In the genomic region with DNA sequence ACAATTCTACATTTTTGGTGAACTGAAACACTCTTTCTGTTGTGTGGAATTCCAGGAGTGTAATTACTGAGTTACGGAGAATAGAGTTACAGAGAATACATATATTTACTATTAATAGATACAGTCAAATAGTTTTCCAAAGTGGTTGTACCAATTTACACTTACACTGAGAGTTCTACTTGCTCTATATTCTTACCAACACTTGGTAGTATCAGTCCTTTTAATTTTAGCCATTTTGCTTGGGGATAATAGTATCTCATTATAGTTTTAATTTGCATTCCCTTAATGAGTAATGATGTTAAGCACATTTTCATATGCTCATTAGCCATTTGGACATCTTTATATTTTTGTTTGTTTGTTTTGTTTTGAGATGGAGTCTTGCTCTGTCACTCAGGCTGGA, we compare ENCODE assay signal across 39 cellular contexts.
"Had no signal": no experiment of that assay in that cellular context is flagged by ENCODE, and none has a peak within 500 bp of the region (broad histone marks: within the 10 kb centered on the region; RNA-seq: fewer than 3 reads in every experiment).

No MANE protein-coding gene starts in this region.

- H3K4me1 ChIP-seq: adrenal gland, ascending aorta, body of pancreas, breast epithelium had no signal

- H3K9me3 Mint-ChIP-seq: activated naive CD4-positive, alpha-beta T cell treated with anti-CD3 and anti-CD28 coated beads for 36 hours; activated naive CD4-positive, alpha-beta T cell treated with anti-CD3 and anti-CD28 coated beads, Interleukin-2, amount 10 ng/mL, durations not matched to agents 7 days and 5 days; activated naive CD4-positive, alpha-beta T cell treated with anti-CD3 and anti-CD28 coated beads, Interleukin-2, amount 50 U/mL, for 24 hours; activated naive CD4-positive, alpha-beta T cell treated with anti-CD3 and anti-CD28 coated beads, Interleukin-2, amount 50 U/mL, for 72 hours; activated naive CD8-positive, alpha-beta T cell treated with anti-CD3 and anti-CD28 coated beads for 36 hours; activated naive CD8-positive, alpha-beta T cell treated with anti-CD3 and anti-CD28 coated beads, Interleukin-2, amount 10 ng/mL, durations not matched to agents 7 days and 5 days; activated naive CD8-positive, alpha-beta T cell treated with anti-CD3 and anti-CD28 coated beads, Interleukin-2, amount 50 U/mL, for 24 hours; activated T-cell treated with anti-CD3 and anti-CD28 coated beads, Interleukin-2, amount 50 U/mL, for 24 hours; activated T-cell treated with anti-CD3 and anti-CD28 coated beads, Interleukin-2, amount 50 U/mL, for 4 hours; activated T-helper 1 cell treated with anti-CD3 and anti-CD28 coated beads, Interleukin-12 subunit alpha, Interleukin-12 subunit beta, Interleukin-2, Interleukin-4 antibody, amounts not matched to agents 30 ng/mL and 10 ng/mL and 1 ng/mL, durations not matched to agents 14 hours and 24 hours and 36 hours; activated T-helper 17 cell treated with anti-CD3 and anti-CD28 coated beads, Interleukin-2, amount 50 U/mL, for 72 hours; activated T-helper 2 cell treated with anti-CD3 and anti-CD28 coated beads, Interferon-gamma antibody, Interleukin-2, Interleukin-4, amounts not matched to agents 10 μg/mL and 5 μg/mL and 100 μg/mL, durations not matched to agents 14 hours and 24 hours and 36 hours; central memory CD8-positive, alpha-beta T cell had no signal

- H3K4me1 Mint-ChIP-seq: activated naive CD4-positive, alpha-beta T cell treated with anti-CD3 and anti-CD28 coated beads, Interleukin-2, amount 10 ng/mL, durations not matched to agents 7 days and 5 days; activated naive CD4-positive, alpha-beta T cell treated with anti-CD3 and anti-CD28 coated beads, Interleukin-2, amount 50 U/mL, for 24 hours; activated naive CD8-positive, alpha-beta T cell treated with anti-CD3 and anti-CD28 coated beads for 36 hours; activated naive CD8-positive, alpha-beta T cell treated with anti-CD3 and anti-CD28 coated beads, Interleukin-2, amount 10 ng/mL, durations not matched to agents 7 days and 5 days; activated naive CD8-positive, alpha-beta T cell treated with anti-CD3 and anti-CD28 coated beads, Interleukin-2, amount 50 U/mL, for 24 hours; activated T-helper 17 cell treated with anti-CD3 and anti-CD28 coated beads, Interleukin-2, amount 50 U/mL, for 72 hours; brain; central memory CD8-positive, alpha-beta T cell had no signal

- H3K9me3 ChIP-seq: adrenal gland, ascending aorta, body of pancreas, breast epithelium had no signal

- H3K4me3 Mint-ChIP-seq: activated naive CD4-positive, alpha-beta T cell treated with anti-CD3 and anti-CD28 coated beads for 36 hours; activated naive CD4-positive, alpha-beta T cell treated with anti-CD3 and anti-CD28 coated beads, Interleukin-2, amount 10 ng/mL, durations not matched to agents 7 days and 5 days; activated naive CD4-positive, alpha-beta T cell treated with anti-CD3 and anti-CD28 coated beads, Interleukin-2, amount 50 U/mL, for 24 hours; activated naive CD8-positive, alpha-beta T cell; activated naive CD8-positive, alpha-beta T cell treated with anti-CD3 and anti-CD28 coated beads for 36 hours; activated naive CD8-positive, alpha-beta T cell treated with anti-CD3 and anti-CD28 coated beads, Interleukin-2, amount 10 ng/mL, durations not matched to agents 7 days and 5 days; activated naive CD8-positive, alpha-beta T cell treated with anti-CD3 and anti-CD28 coated beads, Interleukin-2, amount 50 U/mL, for 24 hours; activated T-cell treated with anti-CD3 and anti-CD28 coated beads, Interleukin-2, amount 50 U/mL, for 24 hours; activated T-cell treated with anti-CD3 and anti-CD28 coated beads, Interleukin-2, amount 50 U/mL, for 4 hours; activated T-helper 1 cell treated with anti-CD3 and anti-CD28 coated beads, Interleukin-12 subunit alpha, Interleukin-12 subunit beta, Interleukin-2, Interleukin-4 antibody, amounts not matched to agents 30 ng/mL and 10 ng/mL and 1 ng/mL, durations not matched to agents 14 hours and 24 hours and 36 hours; activated T-helper 17 cell treated with anti-CD3 and anti-CD28 coated beads, Interleukin-2, amount 50 U/mL, for 72 hours; brain; central memory CD8-positive, alpha-beta T cell had no signal

- DNase-seq: activated effector memory CD4-positive, alpha-beta T cell treated with anti-CD3 and anti-CD28 coated beads, Interleukin-2, amount 50 U/mL, for 16 hours; activated effector memory CD4-positive, alpha-beta T cell treated with Interleukin-2 at 50 U/mL for 16 hours; activated gamma-delta T cell; activated gamma-delta T cell treated with Interleukin-2 at 50 U/mL for 16 hours; activated naive CD4-positive, alpha-beta T cell; activated naive CD4-positive, alpha-beta T cell treated with anti-CD3 and anti-CD28 coated beads for 36 hours; activated naive CD4-positive, alpha-beta T cell treated with anti-CD3 and anti-CD28 coated beads, Interleukin-2, amount 10 ng/mL, durations not matched to agents 7 days and 5 days; activated naive CD4-positive, alpha-beta T cell treated with anti-CD3 and anti-CD28 coated beads, Interleukin-2, amount 50 U/mL, for 16 hours; activated naive CD4-positive, alpha-beta T cell treated with Interleukin-2 at 50 U/mL for 16 hours; activated naive CD8-positive, alpha-beta T cell treated with anti-CD3 and anti-CD28 coated beads for 36 hours; activated naive CD8-positive, alpha-beta T cell treated with anti-CD3 and anti-CD28 coated beads, Interleukin-2, amount 10 ng/mL, durations not matched to agents 7 days and 5 days; activated naive CD8-positive, alpha-beta T cell treated with anti-CD3 and anti-CD28 coated beads, Interleukin-2, amount 50 U/mL, for 24 hours; activated T-cell treated with anti-CD3 and anti-CD28 coated beads, Interleukin-2, amount 50 U/mL, for 1 hour; activated T-cell treated with anti-CD3 and anti-CD28 coated beads, Interleukin-2, amount 50 U/mL, for 24 hours; activated T-cell treated with anti-CD3 and anti-CD28 coated beads, Interleukin-2, amount 50 U/mL, for 4 hours; activated T-cell treated with anti-CD3 and anti-CD28 coated beads, Interleukin-2, amount 50 U/mL, for 48 hours; adrenal gland; amniotic stem cell; amygdala; anterior cingulate cortex; aorta; body of pancreas; brain microvascular endothelial cell; caudate nucleus; central memory CD4-positive, alpha-beta T cell; cerebellar nuclear complex had no signal

- ATAC-seq: activated naive CD4-positive, alpha-beta T cell treated with anti-CD3 and anti-CD28 coated beads, Interleukin-2, amount 50 U/mL, for 72 hours; activated naive CD8-positive, alpha-beta T cell treated with anti-CD3 and anti-CD28 coated beads, Interleukin-2, amount 50 U/mL, for 24 hours; activated T-cell treated with anti-CD3 and anti-CD28 coated beads, Interleukin-2, amount 50 U/mL, for 4 hours; activated T-helper 17 cell treated with anti-CD3 and anti-CD28 coated beads, Interleukin-2, amount 50 U/mL, for 72 hours; body of pancreas had no signal

- H3K27ac ChIP-seq: adrenal gland, ascending aorta, body of pancreas, brain microvascular endothelial cell, breast epithelium, cardiac muscle cell had no signal

- H3K4me3 ChIP-seq: adrenal gland, ascending aorta, body of pancreas, breast epithelium, cardiac muscle cell had no signal

- H3K27me3 Mint-ChIP-seq: activated naive CD4-positive, alpha-beta T cell treated with anti-CD3 and anti-CD28 coated beads, Interleukin-2, amount 10 ng/mL, durations not matched to agents 7 days and 5 days; activated naive CD4-positive, alpha-beta T cell treated with anti-CD3 and anti-CD28 coated beads, Interleukin-2, amount 50 U/mL, for 24 hours; activated naive CD8-positive, alpha-beta T cell; activated naive CD8-positive, alpha-beta T cell treated with anti-CD3 and anti-CD28 coated beads for 36 hours; activated naive CD8-positive, alpha-beta T cell treated with anti-CD3 and anti-CD28 coated beads, Interleukin-2, amount 10 ng/mL, durations not matched to agents 7 days and 5 days; activated naive CD8-positive, alpha-beta T cell treated with anti-CD3 and anti-CD28 coated beads, Interleukin-2, amount 50 U/mL, for 24 hours; activated T-cell treated with anti-CD3 and anti-CD28 coated beads, Interleukin-2, amount 50 U/mL, for 24 hours; activated T-helper 17 cell treated with anti-CD3 and anti-CD28 coated beads, Interleukin-2, amount 50 U/mL, for 72 hours; brain; central memory CD8-positive, alpha-beta T cell had no signal

- FAIRE-seq: astrocyte, bronchial epithelial cell had no signal

- H3K27me3 ChIP-seq: adrenal gland, ascending aorta, body of pancreas, brain microvascular endothelial cell, breast epithelium, cardiac muscle cell had no signal

- H3K27ac Mint-ChIP-seq: activated naive CD4-positive, alpha-beta T cell treated with anti-CD3 and anti-CD28 coated beads for 36 hours; activated naive CD4-positive, alpha-beta T cell treated with anti-CD3 and anti-CD28 coated beads, Interleukin-2, amount 10 ng/mL, durations not matched to agents 7 days and 5 days; activated naive CD4-positive, alpha-beta T cell treated with anti-CD3 and anti-CD28 coated beads, Interleukin-2, amount 50 U/mL, for 24 hours; activated naive CD4-positive, alpha-beta T cell treated with anti-CD3 and anti-CD28 coated beads, Interleukin-2, amount 50 U/mL, for 72 hours; activated naive CD8-positive, alpha-beta T cell; activated naive CD8-positive, alpha-beta T cell treated with anti-CD3 and anti-CD28 coated beads for 36 hours; activated naive CD8-positive, alpha-beta T cell treated with anti-CD3 and anti-CD28 coated beads, Interleukin-2, amount 10 ng/mL, durations not matched to agents 7 days and 5 days; activated naive CD8-positive, alpha-beta T cell treated with anti-CD3 and anti-CD28 coated beads, Interleukin-2, amount 50 U/mL, for 24 hours; activated T-cell treated with anti-CD3 and anti-CD28 coated beads, Interleukin-2, amount 50 U/mL, for 24 hours; activated T-helper 1 cell treated with anti-CD3 and anti-CD28 coated beads, Interleukin-12 subunit alpha, Interleukin-12 subunit beta, Interleukin-2, Interleukin-4 antibody, amounts not matched to agents 30 ng/mL and 10 ng/mL and 1 ng/mL, durations not matched to agents 14 hours and 24 hours and 36 hours; activated T-helper 17 cell treated with anti-CD3 and anti-CD28 coated beads, Interleukin-2, amount 50 U/mL, for 72 hours; activated T-helper 2 cell treated with anti-CD3 and anti-CD28 coated beads, Interferon-gamma antibody, Interleukin-2, Interleukin-4, amounts not matched to agents 10 μg/mL and 5 μg/mL and 100 μg/mL, durations not matched to agents 14 hours and 24 hours and 36 hours; brain had no signal
